ENCODE assay signal across 1 cellular context in the genomic region with DNA sequence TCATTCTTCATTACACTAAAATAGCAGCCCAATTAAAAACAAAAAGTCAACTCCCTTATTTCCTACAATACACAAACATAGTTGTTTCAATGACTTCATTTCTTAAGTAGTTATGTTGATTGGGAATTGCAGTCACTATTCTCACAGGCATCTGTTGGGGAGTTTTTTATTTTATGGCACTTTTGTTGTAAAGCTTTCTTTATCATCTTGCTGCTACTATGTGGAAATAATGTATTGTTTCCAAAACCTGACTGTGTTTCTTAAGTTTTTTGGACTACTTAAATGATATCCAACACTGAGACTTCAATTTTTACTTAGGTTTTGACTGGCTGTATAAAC.
TF ChIP-seq lines count a peak whose summit lies in the region.

No MANE protein-coding gene starts in this region.

TF ChIP-seq in GM12878, 131 proteins besides CTCF, POLR2A, EP300 and RAD21 (continued from another document):
- TF ChIP-seq, protein P1, sequence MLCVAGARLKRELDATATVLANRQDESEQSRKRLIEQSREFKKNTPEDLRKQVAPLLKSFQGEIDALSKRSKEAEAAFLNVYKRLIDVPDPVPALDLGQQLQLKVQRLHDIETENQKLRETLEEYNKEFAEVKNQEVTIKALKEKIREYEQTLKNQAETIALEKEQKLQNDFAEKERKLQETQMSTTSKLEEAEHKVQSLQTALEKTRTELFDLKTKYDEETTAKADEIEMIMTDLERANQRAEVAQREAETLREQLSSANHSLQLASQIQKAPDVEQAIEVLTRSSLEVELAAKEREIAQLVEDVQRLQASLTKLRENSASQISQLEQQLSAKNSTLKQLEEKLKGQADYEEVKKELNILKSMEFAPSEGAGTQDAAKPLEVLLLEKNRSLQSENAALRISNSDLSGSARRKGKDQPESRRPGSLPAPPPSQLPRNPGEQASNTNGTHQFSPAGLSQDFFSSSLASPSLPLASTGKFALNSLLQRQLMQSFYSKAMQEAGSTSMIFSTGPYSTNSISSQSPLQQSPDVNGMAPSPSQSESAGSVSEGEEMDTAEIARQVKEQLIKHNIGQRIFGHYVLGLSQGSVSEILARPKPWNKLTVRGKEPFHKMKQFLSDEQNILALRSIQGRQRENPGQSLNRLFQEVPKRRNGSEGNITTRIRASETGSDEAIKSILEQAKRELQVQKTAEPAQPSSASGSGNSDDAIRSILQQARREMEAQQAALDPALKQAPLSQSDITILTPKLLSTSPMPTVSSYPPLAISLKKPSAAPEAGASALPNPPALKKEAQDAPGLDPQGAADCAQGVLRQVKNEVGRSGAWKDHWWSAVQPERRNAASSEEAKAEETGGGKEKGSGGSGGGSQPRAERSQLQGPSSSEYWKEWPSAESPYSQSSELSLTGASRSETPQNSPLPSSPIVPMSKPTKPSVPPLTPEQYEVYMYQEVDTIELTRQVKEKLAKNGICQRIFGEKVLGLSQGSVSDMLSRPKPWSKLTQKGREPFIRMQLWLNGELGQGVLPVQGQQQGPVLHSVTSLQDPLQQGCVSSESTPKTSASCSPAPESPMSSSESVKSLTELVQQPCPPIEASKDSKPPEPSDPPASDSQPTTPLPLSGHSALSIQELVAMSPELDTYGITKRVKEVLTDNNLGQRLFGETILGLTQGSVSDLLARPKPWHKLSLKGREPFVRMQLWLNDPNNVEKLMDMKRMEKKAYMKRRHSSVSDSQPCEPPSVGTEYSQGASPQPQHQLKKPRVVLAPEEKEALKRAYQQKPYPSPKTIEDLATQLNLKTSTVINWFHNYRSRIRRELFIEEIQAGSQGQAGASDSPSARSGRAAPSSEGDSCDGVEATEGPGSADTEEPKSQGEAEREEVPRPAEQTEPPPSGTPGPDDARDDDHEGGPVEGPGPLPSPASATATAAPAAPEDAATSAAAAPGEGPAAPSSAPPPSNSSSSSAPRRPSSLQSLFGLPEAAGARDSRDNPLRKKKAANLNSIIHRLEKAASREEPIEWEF (IDR thresholded peaks at IDR 0.05; ENCODE audit: insufficient replicate concordance, low read depth, low read length) = no peak
- TF ChIP-seq EGR1 (IDR thresholded peaks at IDR 0.05; ENCODE audit: borderline replicate concordance in 1 of 2, low read depth in 2 of 2, low read length in 2 of 2) (no peak), CREB1 (IDR thresholded peaks at IDR 0.05; ENCODE audit: low read depth) (no peak), FOXM1 (IDR thresholded peaks at IDR 0.05; ENCODE audit: low read depth, low read length) (no peak), SREBF1 (IDR thresholded peaks at IDR 0.05; ENCODE audit: low read length) (no peak), CHD2 (IDR thresholded peaks at IDR 0.05; ENCODE audit: borderline replicate concordance, low read depth, low read length) (no peak), MYB (IDR thresholded peaks at IDR 0.05; ENCODE audit: borderline replicate concordance, low read depth, low read length) (no peak), LARP7 (IDR thresholded peaks at IDR 0.05) (no peak), EED (IDR thresholded peaks at IDR 0.05; ENCODE audit: low read depth) (no peak), NR2C1 (IDR thresholded peaks at IDR 0.05) (no peak), MEF2B (IDR thresholded peaks at IDR 0.05; ENCODE audit: partially characterized antibody, poor library complexity, severe bottlenecking) (no peak), CHD4 (IDR thresholded peaks at IDR 0.05) (no peak), ETV6 (conservative IDR thresholded peaks at IDR 0.05 in 1 of 2, IDR thresholded peaks at IDR 0.05 in 1 of 2; ENCODE audit: borderline replicate concordance in 1 of 2, low read depth in 1 of 2) (no peak), RELA (IDR thresholded peaks at IDR 0.05; ENCODE audit: borderline replicate concordance, partially characterized antibody) (no peak), YY1 (IDR thresholded peaks at IDR 0.05; ENCODE audit: low read depth, low read length) (no peak)
- TF ChIP-seq, protein P2, sequence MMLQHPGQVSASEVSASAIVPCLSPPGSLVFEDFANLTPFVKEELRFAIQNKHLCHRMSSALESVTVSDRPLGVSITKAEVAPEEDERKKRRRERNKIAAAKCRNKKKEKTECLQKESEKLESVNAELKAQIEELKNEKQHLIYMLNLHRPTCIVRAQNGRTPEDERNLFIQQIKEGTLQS (IDR thresholded peaks at IDR 0.05; ENCODE audit: borderline replicate concordance, extremely low read depth, low read depth, low read length) = no peak
